ENCODE assay signal across 8 cellular contexts in genomic region chr2:219433666-219434467, GRCh38. TPM values are rescaled to one million over a fixed set of nuclear protein-coding genes. Genes with fewer than 3 reads are reported as not detected.
DNase-seq lines count a peak whose midpoint lies in the region; ATAC-seq and TF ChIP-seq lines count a peak whose summit lies in the region.

No MANE protein-coding gene starts in this region.

- peak; percentile 67 for ATAC-seq in activated CD4-positive, alpha-beta T cell treated with anti-CD3 and anti-CD28 coated beads for 36 hours
- ATAC-seq in GM19467 (IDR thresholded peaks at IDR 0.05; ENCODE audit: unreplicated experiment) (no peak), GM18858 (IDR thresholded peaks at IDR 0.05; ENCODE audit: unreplicated experiment) (no peak)

- no peaks in the 10 kb centered on the region for H3K9me3 Mint-ChIP-seq in activated CD4-positive, alpha-beta T cell treated with anti-CD3 and anti-CD28 coated beads for 36 hours (ENCODE audit: low read depth)

- intact Hi-C loops in activated CD4-positive, alpha-beta T cell treated with anti-CD3 and anti-CD28 coated beads for 36 hours (cut with DNase I, micrococcal nuclease), result loop anchor here in 1 of 2 experiments (1.0 kb wide), 1 partner anchor 31 kb away; no protein-coding TSS in a partner anchor
- intact Hi-C loops in ovary (cut with DNase I), result no loop called here

- WGBS in ovary, 3 donors, result 81 to 92% (median 89%) methylated on average over 16 of the region's 16 CpGs

- peaks cover 19% of the 10 kb centered on the region for H3K27me3 Mint-ChIP-seq in activated CD4-positive, alpha-beta T cell treated with anti-CD3 and anti-CD28 coated beads for 36 hours

- peaks cover 2% of the 10 kb centered on the region for H3K4me1 ChIP-seq in ovary (ENCODE audit: insufficient read depth)

- no peaks in the 10 kb centered on the region for H3K27me3 ChIP-seq in ovary

- no peak for TF ChIP-seq EP300 in ovary (IDR thresholded peaks at IDR 0.05)

- no peaks in the 10 kb centered on the region for H3K9me3 ChIP-seq in ovary

- H3K27ac ChIP-seq in ovary, result no peak overlapping the region

- CTCF ChIA-PET in activated CD4-positive, alpha-beta T cell treated with anti-CD3 and anti-CD28 coated beads for 36 hours (lab: Charles Lee), result interaction anchor here (0.6 to 2.8 kb wide), 7 partner anchors 10 to 275 kb away, joined by 3 to 12 read pairs (median 4); no protein-coding TSS in a partner anchor

- TF ChIP-seq CTCF in epithelial cell of esophagus (IDR thresholded peaks at IDR 0.05; ENCODE audit: insufficient read depth, low read depth, low read length, missing control alignments), result peak; percentile 8
- TF ChIP-seq CTCF in ovary (IDR thresholded peaks at IDR 0.05), result no peak

- H3K4me3 ChIP-seq in epithelial cell of esophagus (ENCODE audit: low read length) (no peak overlapping the region), ovary (peak overlapping the region; percentile 5)

- no peaks in the 10 kb centered on the region for H3K4me1 Mint-ChIP-seq in activated CD4-positive, alpha-beta T cell treated with anti-CD3 and anti-CD28 coated beads for 36 hours

- POLR2A ChIA-PET in activated CD4-positive, alpha-beta T cell treated with anti-CD3 and anti-CD28 coated beads for 36 hours (lab: Charles Lee), result no interaction called here

- no peaks in the 10 kb centered on the region for H3K36me3 Mint-ChIP-seq in activated CD4-positive, alpha-beta T cell treated with anti-CD3 and anti-CD28 coated beads for 36 hours (ENCODE audit: low read depth)

- DNase-seq in activated CD4-positive, alpha-beta T cell treated with anti-CD3 and anti-CD28 coated beads for 36 hours, result peak; percentile 71
- no peak for DNase-seq in activated CD4-positive, alpha-beta T cell treated with anti-CD3 and anti-CD28 coated beads for 1 hour
- DNase-seq in NOMO-1 treated with dmso at 0.1 percent for 144 hours (lab: John Stamatoyannopoulos, UW; ENCODE audit: unreplicated experiment) (peak; percentile 40), epithelial cell of esophagus (ENCODE audit: low read depth) (peak; percentile 33), ovary (peak in 1 of 5 donors; percentile 45), NCI-H524 treated with DMSO at 0.1 percent for 48 hours (lab: John Stamatoyannopoulos, UW) (no peak)

- H3K27ac Mint-ChIP-seq in activated CD4-positive, alpha-beta T cell treated with anti-CD3 and anti-CD28 coated beads for 36 hours, result no peak overlapping the region

- no peak for TF ChIP-seq POLR2A in ovary (IDR thresholded peaks at IDR 0.05)

- no peak overlapping the region for H3K4me3 Mint-ChIP-seq in activated CD4-positive, alpha-beta T cell treated with anti-CD3 and anti-CD28 coated beads for 36 hours

- H3K36me3 ChIP-seq in ovary, result no peaks in the 10 kb centered on the region

RNA-seq across cellular contexts. Expression of gene SPEG, which starts 0.8 kb away (rescaled TPM):
- 1 to 10 TPM in 1 of 2 experiments, under 1 TPM in 1; 0.89 to 1.4 TPM for total RNA-seq in activated CD4-positive, alpha-beta T cell treated with anti-CD3 and anti-CD28 coated beads for 36 hours
- total RNA-seq in ovary, result 10 to 100 TPM; 13.9 to 79.7 (median 29.6) TPM
- polyA plus RNA-seq in ovary, result 10 to 100 TPM in 1 of 2 donors, 1 to 10 TPM in 1; 9.9 to 31.4 TPM

RNA-seq across cellular contexts. Expression of gene DES, which starts 15.7 kb away (rescaled TPM):
- total RNA-seq in activated CD4-positive, alpha-beta T cell treated with anti-CD3 and anti-CD28 coated beads for 36 hours, result not detected
- 1,000 to 10,000 TPM in 1 of 7 donors, 100 to 1,000 TPM in 4, 10 to 100 TPM in 2; 86.5 to 1,061 (median 184) TPM for total RNA-seq in ovary
- 100 to 1,000 TPM; 149 to 642 TPM for polyA plus RNA-seq in ovary

RNA-seq across cellular contexts. Expression of gene DNPEP, which starts 46.2 kb away (rescaled TPM):
- 10 to 100 TPM; 81.0 to 93.1 TPM for total RNA-seq in activated CD4-positive, alpha-beta T cell treated with anti-CD3 and anti-CD28 coated beads for 36 hours
- total RNA-seq in ovary, result 10 to 100 TPM; 34.7 to 72.9 (median 66.4) TPM
- 10 to 100 TPM; 23.4 to 54.2 TPM for polyA plus RNA-seq in ovary

Comparison
In these comparisons a context has a peak if more than half of its experiments do, and no peak if none do; other contexts are left out.
1. DNase-seq: peak in activated CD4-positive, alpha-beta T cell treated with anti-CD3 and anti-CD28 coated beads for 36 hours (single experiment), NOMO-1 treated with dmso at 0.1 percent for 144 hours (single experiment) and epithelial cell of esophagus (single experiment); none in activated CD4-positive, alpha-beta T cell treated with anti-CD3 and anti-CD28 coated beads for 1 hour (single experiment) and NCI-H524 treated with DMSO at 0.1 percent for 48 hours (single experiment).
2. RNA of gene SPEG, which starts 0.8 kb away (total RNA-seq): 13.9 to 79.7 TPM in ovary; 0.89 to 1.4 TPM in activated CD4-positive, alpha-beta T cell treated with anti-CD3 and anti-CD28 coated beads for 36 hours; every median in the first group is over 4 times any median in the second.
3. RNA of gene DES, which starts 15.7 kb away (total RNA-seq): 86.5 to 1,061 TPM in ovary; not detected in activated CD4-positive, alpha-beta T cell treated with anti-CD3 and anti-CD28 coated beads for 36 hours; every median in the first group is over 10 times any median in the second.